9 cellular contexts compared by ENCODE assay signal in genomic region chr5:59275537-59276276, GRCh38.
DNase-seq lines count a peak whose midpoint lies in the region; ATAC-seq and TF ChIP-seq lines count a peak whose summit lies in the region.
"Had no signal": no experiment of that assay in that cellular context is flagged by ENCODE, and none has a peak within 500 bp of the region (broad histone marks: within the 10 kb centered on the region; RNA-seq: fewer than 3 reads in every experiment).

No MANE protein-coding gene starts in this region.

- peak; percentile 69 for ATAC-seq in PC-3

- DNase-seq in DMS114 treated with DMSO at 0.1 percent for 48 hours (lab: John Stamatoyannopoulos, UW; ENCODE audit: unreplicated experiment) (peak; percentile 64), PC-3 (no peak), epithelial cell of proximal tubule (ENCODE audit: low read depth) (no peak), midbrain (lab: John Stamatoyannopoulos, UW) (peak; percentile 35), transverse colon (peak; percentile 61), NCI-H2107 (lab: John Stamatoyannopoulos, UW) (no peak), NCI-H2107 treated with DMSO at 0.1 percent for 48 hours (lab: John Stamatoyannopoulos, UW; ENCODE audit: unreplicated experiment) (no peak), NCI-H1436 (lab: John Stamatoyannopoulos, UW) (no peak)

- TF ChIP-seq CTCF in PC-3 (conservative IDR thresholded peaks at IDR 0.05; ENCODE audit: low read depth, low read length), result no peak
- no peak for TF ChIP-seq CTCF in epithelial cell of proximal tubule (conservative IDR thresholded peaks at IDR 0.05; ENCODE audit: low read depth, low read length)
- no peak for TF ChIP-seq CTCF in transverse colon (IDR thresholded peaks at IDR 0.05)

- intact Hi-C loops in PC-3 (cut with micrococcal nuclease), result no loop called here
- intact Hi-C loops in transverse colon (cut with DNase I; ENCODE audit: low total_unique reads), result no loop called here

- TF ChIP-seq EP300 in transverse colon (IDR thresholded peaks at IDR 0.05; ENCODE audit: low read depth), result no peak

- peak overlapping the region; percentile 22; the same call in 1 of the 2 replicates for H3K9ac ChIP-seq in PC-3 (ENCODE audit: low read length)

- no peaks in the 10 kb centered on the region for H3F3A ChIP-seq in PC-3 (ENCODE audit: low read length, unreplicated experiment)

- WGBS in transverse colon (ENCODE audit: low coverage in 1 of 2), 2 donors, result 1 to 6% methylated on average over 12 to 15 of the region's 15 CpGs

- H3K4me1 ChIP-seq in PC-3 (ENCODE audit: insufficient read depth, low read length), result no peaks in the 10 kb centered on the region
- peaks cover 3 to 52% (median 16%) of the 10 kb centered on the region in 4 donors for H3K4me1 ChIP-seq in transverse colon

- H3K9me2 ChIP-seq in PC-3 (replicated peaks; ENCODE audit: low read length), result no peaks in the 10 kb centered on the region

- H3K27me3 ChIP-seq in PC-3 (ENCODE audit: low read length) (no peaks in the 10 kb centered on the region), transverse colon (no peaks in the 10 kb centered on the region)

- H3K4me3 ChIP-seq in PC-3 (ENCODE audit: low read length), result peak overlapping the region; percentile 65
- peak overlapping the region; percentile 59 for H3K4me3 ChIP-seq in epithelial cell of proximal tubule (ENCODE audit: low read depth, low read length)
- peak overlapping the region; percentile 28 to 64 (median 42) for H3K4me3 ChIP-seq in transverse colon

- POLR2A ChIA-PET in PC-3 (lab: Charles Lee; ENCODE audit: unreplicated experiment), result no interaction called here

- H2AFZ ChIP-seq in PC-3 (ENCODE audit: low read length), result peak overlapping the region; percentile 61

- in situ Hi-C loops in transverse colon (cut with MboI; ENCODE audit: low pct_ligation_motif_present in 1 of 4, low pct_unique_long_range_greater_than_20kb in 1 of 4, low sequenced_read_pairs in 3 of 4), result no loop called here

- BruUV-seq in PC-3 (replicated peaks; lab: Mats Ljungman, UMichigan), result no TSS peak

- CTCF ChIA-PET in PC-3 (lab: Charles Lee), result interaction anchor here (0.7 kb wide), 1 partner anchor 53 kb away, joined by 3 read pairs; no protein-coding TSS in a partner anchor

- H3K27ac ChIP-seq in PC-3 (ENCODE audit: low read length) (no peak overlapping the region), transverse colon (peak overlapping the region; percentile 89 to 96 (median 92))
- H3K27ac ChIP-seq: HL-60 had no signal

- peak; percentile 62 for TF ChIP-seq POLR2A in transverse colon (IDR thresholded peaks at IDR 0.05)

- no peaks in the 10 kb centered on the region for H4K20me1 ChIP-seq in PC-3 (ENCODE audit: low read length)

- peak overlapping the region; percentile 73 for H3K4me2 ChIP-seq in PC-3 (ENCODE audit: low read length)

- no peaks in the 10 kb centered on the region for H3K79me2 ChIP-seq in PC-3 (ENCODE audit: low read length)

- H3K36me3 ChIP-seq in PC-3 (ENCODE audit: low read depth, low read length), result no peaks in the 10 kb centered on the region
- H3K36me3 ChIP-seq in transverse colon, result no peaks in the 10 kb centered on the region

- H3K9me3 ChIP-seq in PC-3 (ENCODE audit: low read length) (no peaks in the 10 kb centered on the region), transverse colon (no peaks in the 10 kb centered on the region)

Comparison
In these comparisons a context has a peak if more than half of its experiments do, and no peak if none do; other contexts are left out.
1. DNase-seq: peak in DMS114 treated with DMSO at 0.1 percent for 48 hours (single experiment), midbrain (single experiment) and transverse colon (single experiment); none in PC-3 (single experiment), epithelial cell of proximal tubule (single experiment), NCI-H2107 (single experiment), NCI-H2107 treated with DMSO at 0.1 percent for 48 hours (single experiment) and NCI-H1436 (single experiment).
2. Peak in every context shown above with its lines, with median percentiles within 50 percentile points of each other: H3K4me3 ChIP-seq.